Comparison of ENCODE assay signal across 8 cellular contexts in the genomic region with DNA sequence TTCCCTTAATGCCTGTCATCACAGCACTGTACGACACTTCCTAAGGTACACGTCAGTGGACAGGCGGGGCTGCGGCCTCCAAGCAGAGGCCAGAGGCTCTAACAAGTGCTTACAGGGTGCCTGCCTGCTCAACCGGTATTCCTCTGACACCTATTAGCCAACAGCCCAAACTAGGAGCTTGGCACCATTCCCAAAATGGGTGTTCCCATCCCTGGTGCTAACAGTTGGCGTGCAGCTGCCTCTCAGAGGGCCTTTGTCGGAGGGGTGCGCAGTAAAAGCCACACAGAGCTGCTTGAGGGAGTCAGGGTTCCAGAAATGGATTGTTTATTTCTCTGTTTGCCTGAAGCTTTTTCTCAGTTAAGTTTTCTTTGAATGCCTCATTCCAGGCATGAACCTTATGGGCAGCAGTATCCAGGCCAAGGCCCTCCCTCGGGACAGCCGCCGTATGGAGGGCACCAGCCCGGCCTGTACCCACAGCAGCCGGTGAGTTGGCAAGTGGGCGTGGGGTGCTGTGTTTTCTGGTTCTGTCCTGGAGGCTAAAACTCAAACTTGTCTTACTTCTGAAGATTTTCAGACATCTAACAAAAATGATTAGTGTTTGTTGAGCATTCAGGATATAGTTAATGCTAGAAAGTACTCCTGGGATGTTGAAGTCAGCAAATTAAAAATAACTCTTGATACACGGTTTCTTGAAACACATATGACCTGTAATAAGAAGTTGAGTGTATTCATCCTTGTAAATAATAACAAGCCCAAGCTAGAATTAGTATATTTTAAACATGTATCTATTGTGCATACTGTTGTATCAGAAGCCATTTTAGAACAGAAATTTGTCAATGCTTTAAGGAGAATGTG.
DNase-seq lines count a peak whose midpoint lies in the region; ATAC-seq and TF ChIP-seq lines count a peak whose summit lies in the region.

No MANE protein-coding gene starts in this region.

- no peaks in the 10 kb centered on the region for H3K9me3 ChIP-seq in body of pancreas

- peak; percentile 12 to 48 for DNase-seq in NCI-H187 (lab: John Stamatoyannopoulos, UW)
- DNase-seq in NCI-H187 treated with DMSO at 0.1 percent for 48 hours (lab: John Stamatoyannopoulos, UW), result no peak
- peak; percentile 95 to 98 (median 98) for DNase-seq in body of pancreas
- DNase-seq in kidney tubule cell (ENCODE audit: low spot score), result peak; percentile 91
- DNase-seq in ureter (ENCODE audit: low spot score), result peak; percentile 92
- no peak for DNase-seq in GM20000 (ENCODE audit: low spot score)

- peaks cover 0 to 9% of the 10 kb centered on the region in 2 donors for H3K36me3 ChIP-seq in body of pancreas (replicated peaks in 1 of 2; ENCODE audit: insufficient read depth in 1 of 2, low read depth in 2 of 2)

- peak; percentile 93 for ATAC-seq in body of pancreas
- no peak for ATAC-seq in HG03175 (IDR thresholded peaks at IDR 0.05; ENCODE audit: unreplicated experiment)
- ATAC-seq in HG02981 (IDR thresholded peaks at IDR 0.05; ENCODE audit: unreplicated experiment), result no peak

- peak; percentile 66 to 90 (median 86) for TF ChIP-seq POLR2A in body of pancreas (IDR thresholded peaks at IDR 0.05)

- H3K4me3 ChIP-seq in body of pancreas, result peak overlapping the region; percentile 10 to 23

- H3K4me1 ChIP-seq in body of pancreas, result peaks cover 52% of the 10 kb centered on the region

- WGBS in body of pancreas, 2 donors, result 24 to 26% methylated on average over 14 to 15 of the region's 15 CpGs

- TF ChIP-seq CTCF in body of pancreas (IDR thresholded peaks at IDR 0.05) (no peak), GM20000 (IDR thresholded peaks at IDR 0.05; ENCODE audit: extremely low read depth, missing control alignments) (no peak)

- H3K27me3 ChIP-seq in body of pancreas, result no peaks in the 10 kb centered on the region

- intact Hi-C loops in body of pancreas (cut with DNase I), result no loop called here

- H3K27ac ChIP-seq in body of pancreas, result peak overlapping the region; percentile 83 to 86 (median 84)

Comparison
In these comparisons a context has a peak if more than half of its experiments do, and no peak if none do; other contexts are left out.
1. DNase-seq: peak in NCI-H187 (2 of 2), body of pancreas (4 of 4), kidney tubule cell (single experiment) and ureter (single experiment); none in NCI-H187 treated with DMSO at 0.1 percent for 48 hours (single experiment) and GM20000 (single experiment).